In genomic region chr6:89433637-89434499, GRCh38 we compare ENCODE assay signal across 8 cellular contexts. TPM values are rescaled to one million over a fixed set of nuclear protein-coding genes. Genes with fewer than 3 reads are reported as not detected.
DNase-seq lines count a peak whose midpoint lies in the region; ATAC-seq and TF ChIP-seq lines count a peak whose summit lies in the region.

No MANE protein-coding gene starts in this region.

- H3K27me3 ChIP-seq in adrenal gland (no peaks in the 10 kb centered on the region), iPS-18a (ENCODE audit: control insufficient read depth, insufficient read depth, low read length) (peaks cover 26% of the 10 kb centered on the region), skeletal muscle tissue (ENCODE audit: control insufficient read depth in 3 of 3, insufficient read depth in 3 of 3, low read length in 3 of 3) (no peaks in the 10 kb centered on the region)

- no peaks in the 10 kb centered on the region for H3K36me3 ChIP-seq in adrenal gland (replicated peaks in 1 of 2)
- no peaks in the 10 kb centered on the region for H3K36me3 ChIP-seq in iPS-18a (ENCODE audit: control insufficient read depth, low read depth, low read length)
- no peaks in the 10 kb centered on the region for H3K36me3 ChIP-seq in skeletal muscle tissue (ENCODE audit: control insufficient read depth in 3 of 3, insufficient read depth in 3 of 3, low read length in 3 of 3)

- 12 to 33% (median 21%) methylated on average over 13 to 35 of the region's 35 CpGs for WGBS in adrenal gland, 4 donors

- H3K27ac ChIP-seq in adrenal gland (no peak overlapping the region), iPS-18a (ENCODE audit: low read length) (no peak overlapping the region), skeletal muscle tissue (ENCODE audit: low read depth, low read length) (no peak overlapping the region)

- peak overlapping the region; percentile 15 for H3K9ac ChIP-seq in iPS-18a (ENCODE audit: low read length)
- peak overlapping the region; percentile 45 to 83 (median 76) for H3K9ac ChIP-seq in skeletal muscle tissue (ENCODE audit: low read depth in 1 of 3, low read length in 3 of 3)

- DNase-seq in OCI-M1 (lab: John Stamatoyannopoulos, UW) (peak; percentile 31), adrenal gland (peak in 6 of 7 donors; percentile 9 to 53 (median 24)), KG1 (lab: John Stamatoyannopoulos, UW) (no peak), NCI-H446 treated with DMSO at 0.1 percent for 48 hours (lab: John Stamatoyannopoulos, UW) (no peak)

- H3K4me3 ChIP-seq in adrenal gland = peak overlapping the region; percentile 56 to 75 (median 64)
- H3K4me3 ChIP-seq in iPS-18a (ENCODE audit: low read length) = peak overlapping the region; percentile 54
- H3K4me3 ChIP-seq in skeletal muscle tissue (ENCODE audit: low read length in 3 of 3) = peak overlapping the region; percentile 71 to 76 (median 73)

- H3K4me1 ChIP-seq in adrenal gland (replicated peaks in 1 of 2) (peaks cover 2 to 6% of the 10 kb centered on the region in 2 donors), iPS-18a (ENCODE audit: control insufficient read depth, low read depth, low read length) (peaks cover 6% of the 10 kb centered on the region), skeletal muscle tissue (ENCODE audit: control insufficient read depth in 3 of 3, insufficient read depth in 3 of 3, low read length in 3 of 3) (peaks cover 2 to 15% (median 13%) of the 10 kb centered on the region in 3 donors)

- TF ChIP-seq POLR2A in adrenal gland (IDR thresholded peaks at IDR 0.05) = no peak

- H3K9me3 ChIP-seq in adrenal gland (replicated peaks in 1 of 3) (no peaks in the 10 kb centered on the region), iPS-18a (ENCODE audit: control insufficient read depth, low read depth, low read length) (no peaks in the 10 kb centered on the region), skeletal muscle tissue (ENCODE audit: control insufficient read depth in 3 of 3, low read length in 3 of 3) (no peaks in the 10 kb centered on the region)

- no peak for TF ChIP-seq CTCF in adrenal gland (IDR thresholded peaks at IDR 0.05)

- intact Hi-C loops in adrenal gland (cut with DNase I) = loop anchor here (2.0 to 5.0 kb wide), 2 partner anchors 177 to 178 kb away; no protein-coding TSS in a partner anchor

- ATAC-seq in GM18498 (IDR thresholded peaks at IDR 0.05; ENCODE audit: unreplicated experiment) = peak; percentile 32
- peak; percentile 46 for ATAC-seq in HG02938 (IDR thresholded peaks at IDR 0.05; ENCODE audit: unreplicated experiment)

RNA-seq across cellular contexts. Expression of gene ANKRD6, which starts 0.9 kb away (rescaled TPM):
- total RNA-seq in adrenal gland = 10 to 100 TPM in 3 of 8 donors, 1 to 10 TPM in 5; 4.8 to 16.6 (median 8.8) TPM
- 1 to 10 TPM; 2.8 to 8.7 (median 5.1) TPM for polyA plus RNA-seq in adrenal gland
- 4.2 TPM for total RNA-seq in skeletal muscle tissue

RNA-seq across cellular contexts. Expression of gene RRAGD, which starts 21.8 kb away (rescaled TPM):
- total RNA-seq in adrenal gland (10 to 100 TPM; 22.8 to 42.1 (median 37.6) TPM), skeletal muscle tissue (65.8 TPM)
- polyA plus RNA-seq in adrenal gland = 10 to 100 TPM in 1 of 3 donors, 1 to 10 TPM in 2; 4.8 to 26.2 (median 9.2) TPM

Comparison
In these comparisons a context has a peak if more than half of its experiments do, and no peak if none do; other contexts are left out.
1. DNase-seq: peak in OCI-M1 (single experiment) and adrenal gland (6 of 7); none in KG1 (single experiment) and NCI-H446 treated with DMSO at 0.1 percent for 48 hours (single experiment).
2. Peak in every context shown above with its lines, with median percentiles within 50 percentile points of each other: H3K4me3 ChIP-seq.